12 cellular contexts compared by ENCODE assay signal in the genomic region with DNA sequence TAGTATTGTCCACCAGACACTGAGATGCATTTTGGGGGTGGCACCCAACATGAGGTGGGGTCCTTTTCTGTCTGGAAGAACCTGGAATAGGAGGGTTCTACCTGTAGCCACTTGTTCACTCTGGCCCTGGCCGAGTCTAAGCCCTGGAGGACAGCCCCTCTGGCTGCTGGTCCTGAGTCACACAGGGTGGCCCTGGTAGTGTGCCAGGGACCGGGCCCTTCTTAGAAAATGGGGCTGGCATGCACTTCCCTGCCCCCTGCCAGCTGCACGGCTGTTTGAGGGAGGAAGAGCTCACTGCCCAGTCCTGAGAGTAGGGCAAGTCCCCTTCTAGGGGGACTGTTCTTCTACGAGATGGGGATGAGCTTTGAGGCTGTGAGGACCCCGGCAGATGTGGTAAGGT. TPM values are rescaled to one million over a fixed set of nuclear protein-coding genes. Genes with fewer than 3 reads are reported as not detected.
A peak's percentile ranks its signal among the peaks of the same experiment; 100 is the strongest.
DNase-seq lines count a peak whose midpoint lies in the region; ATAC-seq and TF ChIP-seq lines count a peak whose summit lies in the region.
"Had no signal": no experiment of that assay in that cellular context is flagged by ENCODE, and none has a peak within 500 bp of the region (broad histone marks: within the 10 kb centered on the region; RNA-seq: fewer than 3 reads in every experiment).

No MANE protein-coding gene starts in this region.

- peak overlapping the region; percentile 97 for H3K4me2 ChIP-seq in BLaER1

- H3K27ac Mint-ChIP-seq in HFFc6 = peak overlapping the region; percentile 57; the same call in 1 of the 2 replicates
- H3K27ac Mint-ChIP-seq in naive thymus-derived CD8-positive, alpha-beta T cell = no peak overlapping the region

- no peaks in the 10 kb centered on the region for H3K27me3 ChIP-seq in BLaER1
- no peaks in the 10 kb centered on the region for H3K27me3 ChIP-seq in esophagus muscularis mucosa
- H3K27me3 ChIP-seq: cardiac muscle cell had no signal

- H3K36me3 ChIP-seq in BLaER1 (peaks cover 45% of the 10 kb centered on the region), esophagus muscularis mucosa (peaks cover 16 to 44% (median 40%) of the 10 kb centered on the region in 4 donors)
- H3K36me3 ChIP-seq: cardiac muscle cell had no signal

- no peak for TF ChIP-seq CTCF in HFFc6 (IDR thresholded peaks at IDR 0.05)
- TF ChIP-seq CTCF in esophagus muscularis mucosa (IDR thresholded peaks at IDR 0.05) = no peak

- intact Hi-C loops in esophagus muscularis mucosa (cut with DNase I) = no loop called here

- peak overlapping the region; percentile 86; the same call in 1 of the 2 replicates for H3K9ac ChIP-seq in BLaER1

- no peak for TF ChIP-seq POLR2A in esophagus muscularis mucosa (IDR thresholded peaks at IDR 0.05; ENCODE audit: low read depth)

- peaks cover 12% of the 10 kb centered on the region for H3K4me1 Mint-ChIP-seq in HFFc6 (ENCODE audit: low read depth)
- H3K4me1 Mint-ChIP-seq in naive thymus-derived CD8-positive, alpha-beta T cell = peaks cover 9 to 24% (median 16%) of the 10 kb centered on the region in 4 donors

- H3K27ac ChIP-seq in BLaER1 (peak overlapping the region; percentile 45), caudate nucleus (ENCODE audit: low read depth, low read length) (no peak overlapping the region), esophagus muscularis mucosa (replicated peaks in 1 of 4) (no peak overlapping the region)
- H3K27ac ChIP-seq: cardiac muscle cell had no signal

- TF ChIP-seq EP300 in esophagus muscularis mucosa (IDR thresholded peaks at IDR 0.05) = no peak

- no peak for ATAC-seq in naive thymus-derived CD8-positive, alpha-beta T cell
- no peak for ATAC-seq in GM21825 (IDR thresholded peaks at IDR 0.05; ENCODE audit: unreplicated experiment)
- ATAC-seq in HG03196 (IDR thresholded peaks at IDR 0.05; ENCODE audit: unreplicated experiment) = no peak

- H3K4me1 ChIP-seq in BLaER1 (peaks cover 54% of the 10 kb centered on the region), esophagus muscularis mucosa (peaks cover 30 to 46% (median 39%) of the 10 kb centered on the region in 4 donors)

- H4K20me1 ChIP-seq in BLaER1 = peaks cover 33% of the 10 kb centered on the region

- H3K4me3 Mint-ChIP-seq in HFFc6 = peak overlapping the region; percentile 91
- peak overlapping the region in 7 of 10 donors; percentile 1 to 50 (median 37) for H3K4me3 Mint-ChIP-seq in naive thymus-derived CD8-positive, alpha-beta T cell

- no peak for DNase-seq in HFFc6
- DNase-seq in caudate nucleus (lab: John Stamatoyannopoulos, UW) = peak in 31 of 61 donors; percentile 11 to 78 (median 30)
- no peak for DNase-seq in naive thymus-derived CD8-positive, alpha-beta T cell
- DNase-seq in activated CD4-positive, CD25-positive, alpha-beta regulatory T cell treated with anti-CD3 and anti-CD28 coated beads, Interleukin-2, amount 50 U/mL, for 72 hours = no peak
- no peak for DNase-seq in esophagus muscularis mucosa (ENCODE audit: extremely low spot score)
- DNase-seq: DMS 273 treated with DMSO at 0.1 percent for 48 hours; NCI-H146; NK-92 treated with Interleukin-12 subunit alpha and Interleukin-12 subunit beta, amount 100 ng/mL, for 24 hours had no signal

- peaks cover 6% of the 10 kb centered on the region; the same call in 1 of the 2 replicates for H3K36me3 Mint-ChIP-seq in HFFc6 (ENCODE audit: low read depth)
- H3K36me3 Mint-ChIP-seq in naive thymus-derived CD8-positive, alpha-beta T cell = peaks cover 0 to 7% (median 0%) of the 10 kb centered on the region in 3 donors

- H3K9me3 ChIP-seq in BLaER1 = no peaks in the 10 kb centered on the region
- no peaks in the 10 kb centered on the region for H3K9me3 ChIP-seq in esophagus muscularis mucosa

- 51% methylated on average over 3 of the region's 5 CpGs for WGBS in esophagus muscularis mucosa

- no peaks in the 10 kb centered on the region for H3K9me3 Mint-ChIP-seq in HFFc6
- H3K9me3 Mint-ChIP-seq in naive thymus-derived CD8-positive, alpha-beta T cell = no peaks in the 10 kb centered on the region

- peak overlapping the region; percentile 92; the same call in 1 of the 2 replicates for H3K4me3 ChIP-seq in BLaER1
- H3K4me3 ChIP-seq in esophagus muscularis mucosa = no peak overlapping the region
- H3K4me3 ChIP-seq: cardiac muscle cell had no signal

- POLR2A ChIA-PET in naive thymus-derived CD8-positive, alpha-beta T cell (lab: Charles Lee) = interaction anchor here (1.0 to 1.7 kb wide), 3 partner anchors 8 to 16 kb away, joined by 4 to 7 read pairs (median 6); no protein-coding TSS in a partner anchor

- H3K27me3 Mint-ChIP-seq in HFFc6 (ENCODE audit: insufficient read depth) = peaks cover 2% of the 10 kb centered on the region
- H3K27me3 Mint-ChIP-seq in naive thymus-derived CD8-positive, alpha-beta T cell = no peaks in the 10 kb centered on the region

RNA-seq across cellular contexts. Expression of a gene that starts 2.2 kb away (rescaled TPM):
- 10 to 100 TPM; 48.1 to 58.0 (median 51.8) TPM for total RNA-seq in HFFc6 (2021; fragmentation: NEBNext Ultra II Directional; extraction: Animal tissue kit (Norgen Biotek cat#: 25700))
- total RNA-seq in naive thymus-derived CD8-positive, alpha-beta T cell = 1 to 10 TPM; 8.1 to 8.8 TPM
- under 1 TPM; 0.20 to 0.51 (median 0.35) TPM for polyA plus RNA-seq in naive thymus-derived CD8-positive, alpha-beta T cell
- 10 to 100 TPM; 18.9 to 36.5 (median 25.3) TPM for total RNA-seq in esophagus muscularis mucosa

RNA-seq across cellular contexts. Expression of a gene that starts 6.7 kb away (rescaled TPM):
- 100 to 1,000 TPM; 386 to 478 (median 429) TPM for total RNA-seq in HFFc6 (2021; fragmentation: NEBNext Ultra II Directional; extraction: Animal tissue kit (Norgen Biotek cat#: 25700))
- total RNA-seq in naive thymus-derived CD8-positive, alpha-beta T cell = 10 to 100 TPM; 39.1 to 45.5 TPM
- 10 to 100 TPM; 22.4 to 50.6 (median 45.4) TPM for polyA plus RNA-seq in naive thymus-derived CD8-positive, alpha-beta T cell
- total RNA-seq in esophagus muscularis mucosa = 10 to 100 TPM; 50.4 to 92.9 (median 79.8) TPM

RNA-seq across cellular contexts. Expression of a gene that starts 12.6 kb away (rescaled TPM):
- 10 to 100 TPM; 54.1 to 95.6 (median 73.1) TPM for total RNA-seq in HFFc6 (2021; fragmentation: NEBNext Ultra II Directional; extraction: Animal tissue kit (Norgen Biotek cat#: 25700))
- total RNA-seq in naive thymus-derived CD8-positive, alpha-beta T cell = 10 to 100 TPM; 24.1 to 28.9 TPM
- polyA plus RNA-seq in naive thymus-derived CD8-positive, alpha-beta T cell = 10 to 100 TPM; 84.9 to 91.8 (median 85.5) TPM
- total RNA-seq in esophagus muscularis mucosa = 10 to 100 TPM; 49.0 to 87.8 (median 65.5) TPM

RNA-seq across cellular contexts. Expression of a gene that starts 19.1 kb away (rescaled TPM):
- total RNA-seq in HFFc6 (2021; fragmentation: NEBNext Ultra II Directional; extraction: Animal tissue kit (Norgen Biotek cat#: 25700)) = 10 to 100 TPM; 65.1 to 80.6 (median 71.2) TPM
- total RNA-seq in naive thymus-derived CD8-positive, alpha-beta T cell = 10 to 100 TPM; 59.7 to 62.1 TPM
- polyA plus RNA-seq in naive thymus-derived CD8-positive, alpha-beta T cell = 10 to 100 TPM; 11.2 to 28.1 (median 16.9) TPM
- 100 to 1,000 TPM in 2 of 4 donors, 10 to 100 TPM in 2; 92.3 to 144 (median 108) TPM for total RNA-seq in esophagus muscularis mucosa

RNA-seq across cellular contexts. Expression of a gene that starts 23.1 kb away (rescaled TPM):
- 10 to 100 TPM; 21.7 to 29.5 (median 23.2) TPM for total RNA-seq in HFFc6 (2021; fragmentation: NEBNext Ultra II Directional; extraction: Animal tissue kit (Norgen Biotek cat#: 25700))
- 10 to 100 TPM; 54.9 to 56.2 TPM for total RNA-seq in naive thymus-derived CD8-positive, alpha-beta T cell
- 10 to 100 TPM; 21.5 to 33.2 (median 30.9) TPM for polyA plus RNA-seq in naive thymus-derived CD8-positive, alpha-beta T cell
- 10 to 100 TPM; 19.4 to 40.4 (median 25.3) TPM for total RNA-seq in esophagus muscularis mucosa

Comparison
In these comparisons a context has a peak if more than half of its experiments do, and no peak if none do; other contexts are left out.
1. DNase-seq: peak in caudate nucleus (31 of 61); none in HFFc6 (single experiment), naive thymus-derived CD8-positive, alpha-beta T cell (0 of 10), activated CD4-positive, CD25-positive, alpha-beta regulatory T cell treated with anti-CD3 and anti-CD28 coated beads, Interleukin-2, amount 50 U/mL, for 72 hours (single experiment) and esophagus muscularis mucosa (single experiment).
2. RNA of a gene that starts 6.7 kb away (total RNA-seq): 386 to 478 TPM in HFFc6; 50.4 to 92.9 TPM in esophagus muscularis mucosa and 39.1 to 45.5 TPM in naive thymus-derived CD8-positive, alpha-beta T cell; every median in the first group is over 4 times any median in the second.